ENCODE assay signal across 19 cellular contexts in genomic region chr12:14495326-14495725, GRCh38.
DNase-seq lines count a peak whose midpoint lies in the region; ATAC-seq lines count a peak whose summit lies in the region.
"Had no signal": no experiment of that assay in that cellular context is flagged by ENCODE, and none has a peak within 500 bp of the region (broad histone marks: within the 10 kb centered on the region; RNA-seq: fewer than 3 reads in every experiment).

No MANE protein-coding gene starts in this region.

- H3K27ac Mint-ChIP-seq in activated naive CD4-positive, alpha-beta T cell treated with anti-CD3 and anti-CD28 coated beads for 36 hours = peak overlapping the region; percentile 0
- H3K27ac Mint-ChIP-seq in activated naive CD4-positive, alpha-beta T cell treated with anti-CD3 and anti-CD28 coated beads, Interleukin-2, amount 10 ng/mL, durations not matched to agents 7 days and 5 days = no peak overlapping the region
- H3K27ac Mint-ChIP-seq in effector memory CD8-positive, alpha-beta T cell = peak overlapping the region; percentile 59 to 81

- ATAC-seq in left ventricle myocardium superior (peak; percentile 57), Right ventricle myocardium inferior (no peak)
- no peak for ATAC-seq in effector memory CD8-positive, alpha-beta T cell (replicated peaks)
- ATAC-seq: A549, GM12878 had no signal

- CTCF ChIA-PET in activated naive CD4-positive, alpha-beta T cell treated with anti-CD3 and anti-CD28 coated beads for 36 hours (lab: Charles Lee) = no interaction called here
- CTCF ChIA-PET in activated naive CD4-positive, alpha-beta T cell treated with anti-CD3 and anti-CD28 coated beads, Interleukin-2, amount 10 ng/mL, durations not matched to agents 7 days and 5 days (lab: Charles Lee) = interaction anchor here (1.7 kb wide), 1 partner anchor 257 kb away, joined by 4 read pairs; no protein-coding TSS in a partner anchor

- H3K27me3 Mint-ChIP-seq in activated naive CD4-positive, alpha-beta T cell treated with anti-CD3 and anti-CD28 coated beads for 36 hours (ENCODE audit: low read depth) = no peaks in the 10 kb centered on the region
- H3K27me3 Mint-ChIP-seq in activated naive CD4-positive, alpha-beta T cell treated with anti-CD3 and anti-CD28 coated beads, Interleukin-2, amount 10 ng/mL, durations not matched to agents 7 days and 5 days = no peaks in the 10 kb centered on the region
- no peaks in the 10 kb centered on the region for H3K27me3 Mint-ChIP-seq in effector memory CD8-positive, alpha-beta T cell
- H3K27me3 Mint-ChIP-seq: CD4-positive, CD25-positive, alpha-beta regulatory T cell had no signal

- H3K36me3 ChIP-seq in MG63 = peaks cover 21% of the 10 kb centered on the region

- no peak for DNase-seq in activated naive CD4-positive, alpha-beta T cell treated with anti-CD3 and anti-CD28 coated beads for 36 hours
- no peak for DNase-seq in activated naive CD4-positive, alpha-beta T cell treated with anti-CD3 and anti-CD28 coated beads, Interleukin-2, amount 10 ng/mL, durations not matched to agents 7 days and 5 days
- DNase-seq in left ventricle myocardium superior (no peak), Right ventricle myocardium inferior (ENCODE audit: missing footprints) (no peak), MG63 (no peak), NCI-H226 (no peak)
- DNase-seq in effector memory CD8-positive, alpha-beta T cell = no peak
- DNase-seq: CD4-positive, CD25-positive, alpha-beta regulatory T cell; DND-41; KG1; NCI-H1092 treated with DMSO at 0.1 percent for 48 hours; NCI-H1436 treated with DMSO at 0.1 percent for 48 hours; NCI-H1930; NCI-H510A treated with DMSO at 0.1 percent for 48 hours; NCI-H748 treated with DMSO at 0.1 percent for 48 hours; PC-9; RPMI8226 had no signal

- no peak overlapping the region for H3K4me3 ChIP-seq in MG63
- H3K4me3 ChIP-seq: A549, GM12878, PC-9 had no signal

- H3K4me1 Mint-ChIP-seq in activated naive CD4-positive, alpha-beta T cell treated with anti-CD3 and anti-CD28 coated beads for 36 hours (ENCODE audit: low read depth) = peaks cover 6% of the 10 kb centered on the region
- H3K4me1 Mint-ChIP-seq in activated naive CD4-positive, alpha-beta T cell treated with anti-CD3 and anti-CD28 coated beads, Interleukin-2, amount 10 ng/mL, durations not matched to agents 7 days and 5 days = peaks cover 4% of the 10 kb centered on the region
- H3K4me1 Mint-ChIP-seq in effector memory CD8-positive, alpha-beta T cell (ENCODE audit: low read depth in 2 of 2) = peaks cover 2 to 13% of the 10 kb centered on the region in 2 donors

- H3K27me3 ChIP-seq in MG63 = no peaks in the 10 kb centered on the region

- intact Hi-C loops in activated naive CD4-positive, alpha-beta T cell treated with anti-CD3 and anti-CD28 coated beads for 36 hours (cut with micrococcal nuclease) = no loop called here
- intact Hi-C loops in left ventricle myocardium superior (cut with micrococcal nuclease) = no loop called here
- intact Hi-C loops in Right ventricle myocardium inferior (cut with DNase I) = no loop called here

- no peaks in the 10 kb centered on the region for H3K9me3 ChIP-seq in MG63
- H3K9me3 ChIP-seq: A549 had no signal

- no peaks in the 10 kb centered on the region for H3K9me3 Mint-ChIP-seq in activated naive CD4-positive, alpha-beta T cell treated with anti-CD3 and anti-CD28 coated beads for 36 hours
- peaks cover 6% of the 10 kb centered on the region for H3K9me3 Mint-ChIP-seq in activated naive CD4-positive, alpha-beta T cell treated with anti-CD3 and anti-CD28 coated beads, Interleukin-2, amount 10 ng/mL, durations not matched to agents 7 days and 5 days
- no peaks in the 10 kb centered on the region for H3K9me3 Mint-ChIP-seq in effector memory CD8-positive, alpha-beta T cell
- H3K9me3 Mint-ChIP-seq: CD4-positive, CD25-positive, alpha-beta regulatory T cell had no signal

- H3K4me3 Mint-ChIP-seq in activated naive CD4-positive, alpha-beta T cell treated with anti-CD3 and anti-CD28 coated beads for 36 hours = no peak overlapping the region
- no peak overlapping the region for H3K4me3 Mint-ChIP-seq in activated naive CD4-positive, alpha-beta T cell treated with anti-CD3 and anti-CD28 coated beads, Interleukin-2, amount 10 ng/mL, durations not matched to agents 7 days and 5 days
- H3K4me3 Mint-ChIP-seq in effector memory CD8-positive, alpha-beta T cell = no peak overlapping the region
- H3K4me3 Mint-ChIP-seq: CD4-positive, CD25-positive, alpha-beta regulatory T cell had no signal

- peaks cover 58% of the 10 kb centered on the region for H3K36me3 Mint-ChIP-seq in activated naive CD4-positive, alpha-beta T cell treated with anti-CD3 and anti-CD28 coated beads for 36 hours (ENCODE audit: low read depth)
- H3K36me3 Mint-ChIP-seq in activated naive CD4-positive, alpha-beta T cell treated with anti-CD3 and anti-CD28 coated beads, Interleukin-2, amount 10 ng/mL, durations not matched to agents 7 days and 5 days = peaks cover 84% of the 10 kb centered on the region
- peaks cover 62% of the 10 kb centered on the region for H3K36me3 Mint-ChIP-seq in effector memory CD8-positive, alpha-beta T cell (ENCODE audit: insufficient read depth)
